Comparison of ENCODE assay signal across 29 cellular contexts in the genomic region with DNA sequence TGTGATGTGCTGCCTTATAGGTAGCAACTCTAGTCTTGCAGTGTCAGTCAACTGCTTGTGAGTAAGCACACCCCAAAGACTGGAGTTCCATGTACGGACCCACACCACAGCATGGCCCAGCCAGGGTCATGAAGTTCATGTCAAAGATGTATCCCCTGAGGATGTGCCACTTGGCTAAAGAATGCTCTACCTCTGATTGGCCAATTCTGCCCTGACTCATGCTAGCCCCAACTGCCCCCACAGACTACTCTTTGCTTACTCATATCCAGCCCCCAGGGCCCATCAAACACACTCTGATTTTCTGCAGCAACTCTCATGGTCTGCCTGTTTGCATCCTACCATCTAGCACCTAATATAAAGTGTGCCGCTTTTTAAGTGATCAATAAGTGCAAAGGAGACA.
DNase-seq lines count a peak whose midpoint lies in the region; ATAC-seq and TF ChIP-seq lines count a peak whose summit lies in the region.
"Had no signal": no experiment of that assay in that cellular context is flagged by ENCODE, and none has a peak within 500 bp of the region (broad histone marks: within the 10 kb centered on the region; RNA-seq: fewer than 3 reads in every experiment).

No MANE protein-coding gene starts in this region.

- H3K4me3 Mint-ChIP-seq in T-cell (no peak overlapping the region), type B pancreatic cell (no peak overlapping the region)
- H3K4me3 Mint-ChIP-seq: activated naive CD8-positive, alpha-beta T cell treated with anti-CD3 and anti-CD28 coated beads, Interleukin-2, amount 10 ng/mL, durations not matched to agents 7 days and 5 days; CD4-positive, CD25-positive, alpha-beta regulatory T cell; nephron progenitor cell; stimulated activated naive B cell treated with anti-CD40 and anti-IgM and Interleukin-4, amounts not matched to agents 10 μg/mL and 1 μg/mL and 100 μg/mL, for 72 hours had no signal

- no peak overlapping the region for H3K4me3 ChIP-seq in prostate gland
- H3K4me3 ChIP-seq: esophagus muscularis mucosa, gastrocnemius medialis, HAP-1, hepatocyte, ovary, skin epidermis, upper lobe of left lung had no signal

- H3K9me3 Mint-ChIP-seq in T-cell (no peaks in the 10 kb centered on the region), type B pancreatic cell (no peaks in the 10 kb centered on the region)
- H3K9me3 Mint-ChIP-seq: activated naive CD8-positive, alpha-beta T cell treated with anti-CD3 and anti-CD28 coated beads, Interleukin-2, amount 10 ng/mL, durations not matched to agents 7 days and 5 days; nephron progenitor cell; stimulated activated naive B cell treated with anti-CD40 and anti-IgM and Interleukin-4, amounts not matched to agents 10 μg/mL and 1 μg/mL and 100 μg/mL, for 72 hours had no signal

- H3K27ac Mint-ChIP-seq in T-cell (no peak overlapping the region), type B pancreatic cell (no peak overlapping the region)
- H3K27ac Mint-ChIP-seq: activated naive CD8-positive, alpha-beta T cell treated with anti-CD3 and anti-CD28 coated beads, Interleukin-2, amount 10 ng/mL, durations not matched to agents 7 days and 5 days; CD4-positive, CD25-positive, alpha-beta regulatory T cell; nephron progenitor cell; stimulated activated naive B cell treated with anti-CD40 and anti-IgM and Interleukin-4, amounts not matched to agents 10 μg/mL and 1 μg/mL and 100 μg/mL, for 72 hours had no signal

- DNase-seq in Daoy (ENCODE audit: low read depth), result peak; percentile 11
- DNase-seq in HT1080 (ENCODE audit: low read depth), result peak; percentile 69
- peak; percentile 6 for DNase-seq in amniotic epithelial cell (ENCODE audit: low read depth)
- peak; percentile 81 for DNase-seq in islet precursor cell
- no peak for DNase-seq in T-cell
- DNase-seq in effector CD8-positive, alpha-beta T cell (lab: John Stamatoyannopoulos, UW), result no peak
- no peak for DNase-seq in prostate gland (ENCODE audit: low spot score)
- no peak for DNase-seq in type B pancreatic cell (ENCODE audit: extremely low spot score, unreplicated experiment)
- DNase-seq: activated CD4-positive, alpha-beta T cell treated with anti-CD3 and anti-CD28 coated beads, Interleukin-2, amount 50 U/mL, for 48 hours; activated gamma-delta T cell treated with Interleukin-2 at 50 U/mL for 16 hours; activated naive CD8-positive, alpha-beta T cell treated with anti-CD3 and anti-CD28 coated beads, Interleukin-2, amount 10 ng/mL, durations not matched to agents 7 days and 5 days; activated T-cell treated with anti-CD3 and anti-CD28 coated beads, Interleukin-2, amount 50 U/mL, for 48 hours; CD4-positive, CD25-positive, alpha-beta regulatory T cell; DMS 273 treated with DMSO at 0.1 percent for 48 hours; gastrocnemius medialis; left colon; NCI-H446; nephron progenitor cell; ovary; retina; RPMI8226; stimulated activated naive B cell treated with anti-CD40 and anti-IgM and Interleukin-4, amounts not matched to agents 10 μg/mL and 1 μg/mL and 100 μg/mL, for 72 hours; substantia nigra; upper lobe of left lung had no signal

- H3K9me3 ChIP-seq in prostate gland, result no peaks in the 10 kb centered on the region
- H3K9me3 ChIP-seq: esophagus muscularis mucosa, gastrocnemius medialis, HAP-1, ovary, upper lobe of left lung had no signal

- peaks cover 0 to 16% of the 10 kb centered on the region in 2 donors for H3K27me3 Mint-ChIP-seq in T-cell
- no peaks in the 10 kb centered on the region for H3K27me3 Mint-ChIP-seq in type B pancreatic cell
- H3K27me3 Mint-ChIP-seq: CD4-positive, CD25-positive, alpha-beta regulatory T cell; stimulated activated naive B cell treated with anti-CD40 and anti-IgM and Interleukin-4, amounts not matched to agents 10 μg/mL and 1 μg/mL and 100 μg/mL, for 72 hours had no signal

- no peak for TF ChIP-seq POLR2A in prostate gland (IDR thresholded peaks at IDR 0.05)

- H3K4me1 Mint-ChIP-seq in T-cell, result no peaks in the 10 kb centered on the region
- H3K4me1 Mint-ChIP-seq in type B pancreatic cell (ENCODE audit: unreplicated experiment), result no peaks in the 10 kb centered on the region
- H3K4me1 Mint-ChIP-seq: activated naive CD8-positive, alpha-beta T cell treated with anti-CD3 and anti-CD28 coated beads, Interleukin-2, amount 10 ng/mL, durations not matched to agents 7 days and 5 days; CD4-positive, CD25-positive, alpha-beta regulatory T cell; stimulated activated naive B cell treated with anti-CD40 and anti-IgM and Interleukin-4, amounts not matched to agents 10 μg/mL and 1 μg/mL and 100 μg/mL, for 72 hours had no signal

- H3K36me3 Mint-ChIP-seq in T-cell (no peaks in the 10 kb centered on the region), type B pancreatic cell (no peaks in the 10 kb centered on the region)
- H3K36me3 Mint-ChIP-seq: activated naive CD8-positive, alpha-beta T cell treated with anti-CD3 and anti-CD28 coated beads, Interleukin-2, amount 10 ng/mL, durations not matched to agents 7 days and 5 days; CD4-positive, CD25-positive, alpha-beta regulatory T cell; stimulated activated naive B cell treated with anti-CD40 and anti-IgM and Interleukin-4, amounts not matched to agents 10 μg/mL and 1 μg/mL and 100 μg/mL, for 72 hours had no signal

- intact Hi-C loops in prostate gland (cut with DNase I), result no loop called here

- TF ChIP-seq CTCF in prostate gland (IDR thresholded peaks at IDR 0.05) (no peak), type B pancreatic cell (conservative IDR thresholded peaks at IDR 0.05) (no peak)

- no peaks in the 10 kb centered on the region for H3K36me3 ChIP-seq in prostate gland
- H3K36me3 ChIP-seq: esophagus muscularis mucosa, gastrocnemius medialis, HAP-1, ovary, upper lobe of left lung had no signal

- WGBS in prostate gland, result 92% methylated on average over 2 of the region's 2 CpGs

- CTCF ChIA-PET in T-cell (lab: Charles Lee), result no interaction called here

- no peaks in the 10 kb centered on the region for H3K4me1 ChIP-seq in prostate gland (replicated peaks)
- H3K4me1 ChIP-seq: gastrocnemius medialis, HAP-1, upper lobe of left lung had no signal

- no peak overlapping the region for H3K27ac ChIP-seq in prostate gland
- H3K27ac ChIP-seq: gastrocnemius medialis, hepatocyte, ovary, skin epidermis, upper lobe of left lung had no signal

- POLR2A ChIA-PET in T-cell (lab: Charles Lee), result no interaction called here

- no peak for ATAC-seq in T-cell (replicated peaks in 1 of 4)
- ATAC-seq: activated CD4-positive, CD25-positive, alpha-beta regulatory T cell treated with anti-CD3 and anti-CD28 coated beads, Interleukin-2, amount 50 U/mL, for 24 hours; gastrocnemius medialis; left colon; stimulated activated naive B cell treated with anti-CD40 and anti-IgM and Interleukin-4, amounts not matched to agents 10 μg/mL and 1 μg/mL and 100 μg/mL, for 72 hours had no signal

- H3K27me3 ChIP-seq in prostate gland (replicated peaks; ENCODE audit: insufficient read depth), result no peaks in the 10 kb centered on the region
- H3K27me3 ChIP-seq: esophagus muscularis mucosa, hepatocyte, ovary, upper lobe of left lung had no signal

Comparison
In these comparisons a context has a peak if more than half of its experiments do, and no peak if none do; other contexts are left out.
1. DNase-seq: peak in Daoy (single experiment), HT1080 (single experiment), amniotic epithelial cell (single experiment) and islet precursor cell (single experiment); none in T-cell (0 of 34), effector CD8-positive, alpha-beta T cell (single experiment), prostate gland (single experiment) and type B pancreatic cell (single experiment).